Comparison of ENCODE assay signal across 13 cellular contexts in genomic region chr13:66635526-66635925, GRCh38.
DNase-seq lines count a peak whose midpoint lies in the region; ATAC-seq and TF ChIP-seq lines count a peak whose summit lies in the region.
"Had no signal": no experiment of that assay in that cellular context is flagged by ENCODE, and none has a peak within 500 bp of the region (broad histone marks: within the 10 kb centered on the region; RNA-seq: fewer than 3 reads in every experiment).

No MANE protein-coding gene starts in this region.

- WGBS in neuronal stem cell (ENCODE audit: extremely low coverage in 2 of 2, insufficient read length in 2 of 2, insufficient replicate concordance in 1 of 2), 2 donors, result no CpG with 5 or more reads among the region's 1 CpG

- no peak overlapping the region for H3K4me3 ChIP-seq in choroid plexus epithelial cell (ENCODE audit: low read depth, low read length)
- no peak overlapping the region for H3K4me3 ChIP-seq in neuronal stem cell (ENCODE audit: low read length in 2 of 2)

- H3K18ac ChIP-seq in neuronal stem cell (ENCODE audit: low read length), result no peak overlapping the region

- no peak overlapping the region for H3K23ac ChIP-seq in neuronal stem cell (ENCODE audit: low read depth, low read length, poor library complexity)

- H3K4me2 ChIP-seq in neuronal stem cell (ENCODE audit: insufficient read depth, low read length, poor library complexity, severe bottlenecking), result no peak overlapping the region

- TF ChIP-seq CTCF in choroid plexus epithelial cell (conservative IDR thresholded peaks at IDR 0.05; ENCODE audit: low read depth, low read length), result no peak

- H2AFZ ChIP-seq in neuronal stem cell (ENCODE audit: low read length), result peak overlapping the region; percentile 54

- no peaks in the 10 kb centered on the region for H3K36me3 ChIP-seq in neuronal stem cell (replicated peaks in 1 of 2; ENCODE audit: control insufficient read depth in 2 of 2, insufficient read depth in 2 of 2, low read length in 2 of 2)

- ATAC-seq in HG02571 (IDR thresholded peaks at IDR 0.05; ENCODE audit: unreplicated experiment), result no peak
- no peak for ATAC-seq in GM18873 (IDR thresholded peaks at IDR 0.05; ENCODE audit: low FRiP score, unreplicated experiment)
- no peak for ATAC-seq in HG02642 (IDR thresholded peaks at IDR 0.05; ENCODE audit: poor library complexity, unreplicated experiment)

- no peak overlapping the region for H3K4ac ChIP-seq in neuronal stem cell (ENCODE audit: low read length)

- H3K4me1 ChIP-seq in neuronal stem cell (ENCODE audit: control insufficient read depth in 2 of 2, insufficient read depth in 1 of 2, low read depth in 1 of 2, low read length in 2 of 2), result peaks cover 3 to 5% of the 10 kb centered on the region in 2 donors

- no peak overlapping the region for H4K8ac ChIP-seq in neuronal stem cell (ENCODE audit: low read depth, low read length)

- H3K14ac ChIP-seq in neuronal stem cell (ENCODE audit: low read length), result no peak overlapping the region

- H3K9me3 ChIP-seq in neuronal stem cell (replicated peaks in 1 of 2; ENCODE audit: control insufficient read depth in 2 of 2, insufficient read depth in 1 of 2, low read depth in 1 of 2, low read length in 2 of 2), result peaks cover 0 to 6% of the 10 kb centered on the region in 2 donors

- no peak overlapping the region for H2BK5ac ChIP-seq in neuronal stem cell (ENCODE audit: low read length)

- H3K79me1 ChIP-seq in neuronal stem cell (ENCODE audit: low read depth, low read length), result no peaks in the 10 kb centered on the region

- DNase-seq in EL (peak; percentile 79), LHCN-M2 (ENCODE audit: low read depth) (peak; percentile 87), choroid plexus epithelial cell (ENCODE audit: low read depth) (peak; percentile 91), neuronal stem cell (ENCODE audit: low spot score) (no peak), hippocampal formation (lab: John Stamatoyannopoulos, UW) (no peak)
- DNase-seq: activated T-cell treated with anti-CD3 and anti-CD28 coated beads, Interleukin-2, amount 50 U/mL, for 48 hours; Calu3; NCI-H2081; OCI-M1; stimulated activated naive B cell treated with anti-CD40 and anti-IgM and Interleukin-4, amounts not matched to agents 10 μg/mL and 1 μg/mL and 100 μg/mL, for 72 hours had no signal

- H4K91ac ChIP-seq in neuronal stem cell (ENCODE audit: low read depth, low read length, poor library complexity), result no peak overlapping the region

- no peak overlapping the region for H2BK120ac ChIP-seq in neuronal stem cell (ENCODE audit: low read depth, low read length)

- no peak overlapping the region for H2AK5ac ChIP-seq in neuronal stem cell (ENCODE audit: low read depth, low read length)

- no peaks in the 10 kb centered on the region for H3K27me3 ChIP-seq in neuronal stem cell (ENCODE audit: control insufficient read depth in 3 of 3, insufficient read depth in 3 of 3, low read depth in 1 of 3, low read length in 3 of 3)

- H2BK12ac ChIP-seq in neuronal stem cell (ENCODE audit: low read length), result no peak overlapping the region

- no peak overlapping the region for H2BK15ac ChIP-seq in neuronal stem cell (ENCODE audit: low read length)

- no peak overlapping the region for H3K9ac ChIP-seq in neuronal stem cell (ENCODE audit: low read depth, low read length, poor library complexity)

- no peak overlapping the region for H3K27ac ChIP-seq in neuronal stem cell (replicated peaks; ENCODE audit: low read length)

Comparison
In these comparisons a context has a peak if more than half of its experiments do, and no peak if none do; other contexts are left out.
1. DNase-seq: peak in EL (single experiment), LHCN-M2 (single experiment) and choroid plexus epithelial cell (single experiment); none in neuronal stem cell (single experiment) and hippocampal formation (0 of 2).